Comparison of ENCODE assay signal across 16 cellular contexts in the genomic region with DNA sequence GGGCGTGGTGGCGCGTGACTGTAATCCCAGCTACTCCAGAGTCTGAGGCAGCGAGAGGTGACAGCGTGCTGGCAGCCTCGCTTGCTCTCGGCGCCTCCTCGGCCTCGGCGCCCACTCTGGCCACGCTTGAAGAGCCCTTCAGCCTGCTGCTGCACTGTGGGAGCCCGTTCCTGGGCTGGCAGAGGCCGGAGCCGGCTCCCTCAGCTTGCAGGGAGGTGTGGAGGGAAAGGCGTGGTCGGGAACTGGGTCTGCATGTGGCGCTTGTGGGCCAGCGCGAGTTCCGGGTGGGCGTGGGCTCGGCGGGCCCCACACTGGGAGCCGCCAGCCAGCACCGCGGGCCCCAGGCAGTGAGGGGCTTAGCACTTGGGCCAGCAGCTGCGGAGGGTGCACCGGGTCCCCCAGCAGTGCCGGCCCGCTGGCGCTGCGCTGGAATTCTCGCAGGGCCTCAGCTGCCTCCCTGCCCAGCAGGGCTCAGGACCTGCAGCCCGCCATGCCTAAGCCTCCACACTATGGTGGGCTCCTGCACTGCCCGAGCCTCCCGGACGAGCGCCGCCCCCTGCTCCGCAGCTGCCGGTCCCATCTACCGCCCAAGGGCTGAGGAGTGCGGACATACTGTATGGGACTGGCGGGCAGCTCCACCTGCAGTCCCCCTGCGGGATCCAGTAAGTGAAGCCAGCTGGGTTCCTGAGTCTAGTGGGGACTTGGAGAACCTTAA.
A peak's percentile ranks its signal among the peaks of the same experiment; 100 is the strongest.
DNase-seq lines count a peak whose midpoint lies in the region; ATAC-seq, FAIRE-seq and TF ChIP-seq lines count a peak whose summit lies in the region.
"Had no signal": no experiment of that assay in that cellular context is flagged by ENCODE, and none has a peak within 500 bp of the region (broad histone marks: within the 10 kb centered on the region; RNA-seq: fewer than 3 reads in every experiment).

No MANE protein-coding gene starts in this region.

- ATAC-seq in K562 (peak; percentile 79), upper lobe of right lung (peak; percentile 36), HG02885 (IDR thresholded peaks at IDR 0.05; ENCODE audit: poor library complexity, unreplicated experiment) (no peak)
- ATAC-seq: GM12878 had no signal

- TF ChIP-seq EP300 in K562 (IDR thresholded peaks at IDR 0.05; ENCODE audit: low read length), result no peak

- POLR2A ChIA-PET in K562 (lab: Yijun Ruan, JAX), result no interaction called here

- no TSS peak for BruUV-seq in K562 (replicated peaks; lab: Mats Ljungman, UMichigan)

- H3K18ac ChIP-seq in neuronal stem cell (ENCODE audit: low read length), result peak overlapping the region; percentile 48

- H3K9ac ChIP-seq in K562 (ENCODE audit: insufficient read depth in 1 of 2, low read depth in 2 of 2, low read length in 2 of 2) (no peak overlapping the region), neuronal stem cell (ENCODE audit: low read depth, low read length, poor library complexity) (no peak overlapping the region)
- H3K9ac ChIP-seq: BLaER1 treated with 17β-estradiol and CSF1 and Interleukin-3, amounts not matched to agents 10 nM and 100 nM had no signal

- no peak overlapping the region for H2BK5ac ChIP-seq in neuronal stem cell (ENCODE audit: low read length)

- H3K79me2 ChIP-seq in K562 (ENCODE audit: control insufficient read depth, insufficient read depth, low read length), result no peaks in the 10 kb centered on the region

- no peak for TF ChIP-seq POLR2A in K562 (conservative IDR thresholded peaks at IDR 0.05)

- H3K9me3 ChIP-seq in K562 (replicated peaks; ENCODE audit: control insufficient read depth, insufficient read depth, low read depth, low read length) (no peaks in the 10 kb centered on the region), neuronal stem cell (replicated peaks in 1 of 2; ENCODE audit: control insufficient read depth in 2 of 2, insufficient read depth in 1 of 2, low read depth in 1 of 2, low read length in 2 of 2) (no peaks in the 10 kb centered on the region), upper lobe of right lung (no peaks in the 10 kb centered on the region)
- H3K9me3 ChIP-seq: HAP-1 had no signal

- no peak overlapping the region for H3K4me2 ChIP-seq in K562 (ENCODE audit: insufficient read depth, low read length)
- no peak overlapping the region for H3K4me2 ChIP-seq in neuronal stem cell (ENCODE audit: insufficient read depth, low read length, poor library complexity, severe bottlenecking)
- H3K4me2 ChIP-seq: BLaER1 treated with 17β-estradiol and CSF1 and Interleukin-3, amounts not matched to agents 10 nM and 100 nM had no signal

- H3K79me1 ChIP-seq in neuronal stem cell (ENCODE audit: low read depth, low read length), result no peaks in the 10 kb centered on the region

- no peaks in the 10 kb centered on the region for H4K20me1 ChIP-seq in K562 (replicated peaks; ENCODE audit: control insufficient read depth, insufficient read depth, low read length)
- H4K20me1 ChIP-seq: BLaER1 treated with 17β-estradiol and CSF1 and Interleukin-3, amounts not matched to agents 10 nM and 100 nM had no signal

- WGBS in K562 (ENCODE audit: insufficient coverage, low coverage, missing lambda C conversion rate), result 5% methylated on average over 21 of the region's 46 CpGs
- no CpG with 5 or more reads among the region's 46 CpGs for WGBS in neuronal stem cell (ENCODE audit: extremely low coverage in 2 of 2, insufficient read length in 2 of 2, insufficient replicate concordance in 1 of 2), 2 donors

- no peak overlapping the region for H2AK5ac ChIP-seq in neuronal stem cell (ENCODE audit: low read depth, low read length)

- no peaks in the 10 kb centered on the region; a peak in 1 of 5 replicates for H3K4me1 ChIP-seq in K562 (replicated peaks in 1 of 2; ENCODE audit: control insufficient read depth in 2 of 2, insufficient read depth in 2 of 2, low read length in 2 of 2)
- H3K4me1 ChIP-seq in neuronal stem cell (ENCODE audit: control insufficient read depth in 2 of 2, insufficient read depth in 1 of 2, low read depth in 1 of 2, low read length in 2 of 2), result no peaks in the 10 kb centered on the region
- no peaks in the 10 kb centered on the region for H3K4me1 ChIP-seq in upper lobe of right lung
- H3K4me1 ChIP-seq: BLaER1 treated with 17β-estradiol and CSF1 and Interleukin-3, amounts not matched to agents 10 nM and 100 nM; HAP-1 had no signal

- H2BK15ac ChIP-seq in neuronal stem cell (ENCODE audit: low read length), result no peak overlapping the region

- CTCF ChIA-PET in K562 (lab: Yijun Ruan, JAX; ENCODE audit: low intra/inter-chr PET ratio), result no interaction called here

- no peak overlapping the region for H4K91ac ChIP-seq in neuronal stem cell (ENCODE audit: low read depth, low read length, poor library complexity)

- no peak overlapping the region for H3K14ac ChIP-seq in neuronal stem cell (ENCODE audit: low read length)

- H3K4me3 ChIP-seq in K562 (peak overlapping the region; percentile 3; the same call in 1 of the 2 replicates), neuronal stem cell (ENCODE audit: low read length in 2 of 2) (peak overlapping the region in 1 of 2 donors; percentile 34), upper lobe of right lung (no peak overlapping the region)
- H3K4me3 ChIP-seq: BLaER1 treated with 17β-estradiol and CSF1 and Interleukin-3, amounts not matched to agents 10 nM and 100 nM; GM12878; HAP-1 had no signal

- no peaks in the 10 kb centered on the region for H3K27me3 ChIP-seq in K562 (ENCODE audit: control insufficient read depth in 2 of 2, insufficient read depth in 2 of 2, low read length in 2 of 2)
- no peaks in the 10 kb centered on the region for H3K27me3 ChIP-seq in neuronal stem cell (ENCODE audit: control insufficient read depth in 3 of 3, insufficient read depth in 3 of 3, low read depth in 1 of 3, low read length in 3 of 3)
- H3K27me3 ChIP-seq in upper lobe of right lung, result no peaks in the 10 kb centered on the region
- H3K27me3 ChIP-seq: BLaER1 treated with 17β-estradiol and CSF1 and Interleukin-3, amounts not matched to agents 10 nM and 100 nM had no signal

- H2BK120ac ChIP-seq in neuronal stem cell (ENCODE audit: low read depth, low read length), result no peak overlapping the region

- no peaks in the 10 kb centered on the region for H3K9me1 ChIP-seq in K562 (ENCODE audit: control insufficient read depth, insufficient read depth, low read length)

- DNase-seq in ELF-1 (ENCODE audit: low read depth, low spot score) (peak; percentile 29), K562 (ENCODE audit: extremely low read depth in 1 of 4, low spot score in 3 of 4) (peak in 1 of 4 experiments; percentile 14), neuronal stem cell (ENCODE audit: low spot score) (no peak), upper lobe of right lung (peak; percentile 59), hepatic stellate cell (ENCODE audit: low spot score) (no peak), cortex of kidney (lab: John Stamatoyannopoulos, UW) (no peak)
- DNase-seq: ACHN; CD4-positive, CD25-positive, alpha-beta regulatory T cell; DMS53; GOT3 had no signal

- no peak for TF ChIP-seq CTCF in K562 (IDR thresholded peaks at IDR 0.05 in 2 of 3, conservative IDR thresholded peaks at IDR 0.05 in 1 of 3; ENCODE audit: insufficient read depth in 2 of 3, low read depth in 1 of 3, low read length in 3 of 3)
- TF ChIP-seq CTCF in upper lobe of right lung (IDR thresholded peaks at IDR 0.05), result no peak

- H2AFZ ChIP-seq in K562 (ENCODE audit: low read depth, low read length) (no peak overlapping the region), neuronal stem cell (ENCODE audit: low read length) (no peak overlapping the region)

- H3K36me3 ChIP-seq in K562 (ENCODE audit: control insufficient read depth, insufficient read depth, low read length) (no peaks in the 10 kb centered on the region), neuronal stem cell (replicated peaks in 1 of 2; ENCODE audit: control insufficient read depth in 2 of 2, insufficient read depth in 2 of 2, low read length in 2 of 2) (no peaks in the 10 kb centered on the region), upper lobe of right lung (no peaks in the 10 kb centered on the region)
- H3K36me3 ChIP-seq: HAP-1 had no signal

- H2BK12ac ChIP-seq in neuronal stem cell (ENCODE audit: low read length), result no peak overlapping the region

- TF ChIP-seq RAD21 in K562 (CRISPR knock-in tag; conservative IDR thresholded peaks at IDR 0.05 in 1 of 2, IDR thresholded peaks at IDR 0.05 in 1 of 2), result no peak

- in situ Hi-C loops in K562 (cut with MboI), result no loop called here

- no peak overlapping the region for H3K4ac ChIP-seq in neuronal stem cell (ENCODE audit: low read length)

- FAIRE-seq in K562 (lab: Jason Lieb, UNC), result no peak
- FAIRE-seq: GM12878, GM18507 had no signal

- H4K8ac ChIP-seq in neuronal stem cell (ENCODE audit: low read depth, low read length), result no peak overlapping the region

- H3K27ac ChIP-seq in K562 (ENCODE audit: extremely low read depth, low read depth, low read length), result no peak overlapping the region
- H3K27ac ChIP-seq in neuronal stem cell (replicated peaks; ENCODE audit: low read length), result no peak overlapping the region
- H3K27ac ChIP-seq in upper lobe of right lung, result no peak overlapping the region
- H3K27ac ChIP-seq: BLaER1 treated with 17β-estradiol and CSF1 and Interleukin-3, amounts not matched to agents 10 nM and 100 nM; HL-60 had no signal

- intact Hi-C loops in K562 (cut with micrococcal nuclease) (no loop called here), upper lobe of right lung (cut with DNase I) (no loop called here)

- no peak overlapping the region for H3K23ac ChIP-seq in neuronal stem cell (ENCODE audit: low read depth, low read length, poor library complexity)

TF ChIP-seq in K562, 482 proteins besides CTCF, POLR2A, EP300 and RAD21 (continues in another document):
- no peak for TF ChIP-seq PHF20 (IDR thresholded peaks at IDR 0.05; ENCODE audit: partially characterized antibody)
- TF ChIP-seq RUNX1 (IDR thresholded peaks at IDR 0.05; ENCODE audit: low read depth), result no peak
- TF ChIP-seq PHB2 (IDR thresholded peaks at IDR 0.05; ENCODE audit: low read depth), result no peak
- no peak for TF ChIP-seq GTF2A2 (tag; IDR thresholded peaks at IDR 0.05)

Comparison
In these comparisons a context has a peak if more than half of its experiments do, and no peak if none do; other contexts are left out.
1. DNase-seq: peak in ELF-1 (single experiment) and upper lobe of right lung (single experiment); none in neuronal stem cell (single experiment), hepatic stellate cell (single experiment) and cortex of kidney (single experiment).